Comparison of ENCODE assay signal across 19 cellular contexts in genomic region chr22:25383892-25384291, GRCh38.
DNase-seq lines count a peak whose midpoint lies in the region; ATAC-seq and TF ChIP-seq lines count a peak whose summit lies in the region.
"Had no signal": no experiment of that assay in that cellular context is flagged by ENCODE, and none has a peak within 500 bp of the region (broad histone marks: within the 10 kb centered on the region; RNA-seq: fewer than 3 reads in every experiment).

No MANE protein-coding gene starts in this region.

- DNase-seq in ecto neural progenitor cell (ENCODE audit: low spot score) (peak; percentile 59), nephron progenitor cell (peak; percentile 37), glomerular visceral epithelial cell (ENCODE audit: extremely low spot score) (no peak), stomach (no peak), HEK293T (ENCODE audit: extremely low spot score) (no peak)
- DNase-seq: ACHN, AML-193, DMS 273 treated with DMSO at 0.1 percent for 48 hours, DND-41, GM23248, NCI-H1105, NCI-H2081, NCI-H446 treated with DMSO at 0.1 percent for 48 hours, Peyer's patch had no signal

- TF ChIP-seq EP300 in stomach (IDR thresholded peaks at IDR 0.05), result no peak

- H3K9me3 ChIP-seq in Loucy (ENCODE audit: insufficient read depth, low read depth, low read length) (no peaks in the 10 kb centered on the region), stomach (no peaks in the 10 kb centered on the region)
- H3K9me3 ChIP-seq: Peyer's patch, SJSA1 had no signal

- H3K9me3 Mint-ChIP-seq in nephron progenitor cell, result peaks cover 5% of the 10 kb centered on the region

- peaks cover 99% of the 10 kb centered on the region for H3K79me2 ChIP-seq in Loucy (ENCODE audit: insufficient read depth, low read length)

- H3K36me3 ChIP-seq in Loucy (ENCODE audit: insufficient read depth, low read length) (peaks cover 35% of the 10 kb centered on the region; the same call in 1 of the 2 replicates), stomach (peaks cover 11 to 27% (median 25%) of the 10 kb centered on the region in 4 donors)

- intact Hi-C loops in stomach (cut with DNase I; ENCODE audit: low total_unique reads), result no loop called here

- H3K4me1 ChIP-seq in Loucy (ENCODE audit: insufficient read depth, low read length, poor library complexity, severe bottlenecking) (peaks cover 47% of the 10 kb centered on the region), stomach (peaks cover 0 to 29% (median 11%) of the 10 kb centered on the region in 4 donors)
- H3K4me1 ChIP-seq: SJSA1 had no signal

- H3K4me3 Mint-ChIP-seq in nephron progenitor cell, result peak overlapping the region; percentile 40

- H3K9ac ChIP-seq in Loucy (ENCODE audit: low read depth, low read length, poor library complexity, severe bottlenecking), result peak overlapping the region; percentile 15
- H3K9ac ChIP-seq: GM23248 had no signal

- H3K4me2 ChIP-seq in Loucy (ENCODE audit: low read depth, low read length, poor library complexity, severe bottlenecking), result peak overlapping the region; percentile 13

- no peak overlapping the region for H2AFZ ChIP-seq in Loucy (ENCODE audit: low read length)
- H2AFZ ChIP-seq: GM23248 had no signal

- H4K20me1 ChIP-seq in Loucy (ENCODE audit: insufficient read depth, low read length, poor library complexity, severe bottlenecking), result peaks cover 73% of the 10 kb centered on the region

- TF ChIP-seq CTCF in Loucy (conservative IDR thresholded peaks at IDR 0.05; ENCODE audit: low read length) (no peak), nephron progenitor cell (IDR thresholded peaks at IDR 0.05) (no peak), stomach (IDR thresholded peaks at IDR 0.05) (no peak)

- WGBS in stomach, 5 donors, result 84 to 94% (median 89%) methylated on average over 15 to 18 of the region's 18 CpGs

- CTCF ChIA-PET in HEK293T (lab: Yijun Ruan, JAX), result no interaction called here

- H3K27me3 Mint-ChIP-seq in nephron progenitor cell (ENCODE audit: low read depth, poor library complexity), result peaks cover 17% of the 10 kb centered on the region

- H3F3A ChIP-seq in Loucy (ENCODE audit: low read depth), result no peaks in the 10 kb centered on the region

- peaks cover 66% of the 10 kb centered on the region for H3K4me1 Mint-ChIP-seq in nephron progenitor cell

- no peak overlapping the region for H3K27ac ChIP-seq in stomach
- H3K27ac ChIP-seq: GM23248, Peyer's patch, SJSA1 had no signal

- H3K27ac Mint-ChIP-seq in nephron progenitor cell, result peak overlapping the region; percentile 73

- H3K4me3 ChIP-seq in Loucy (ENCODE audit: low read length, poor library complexity, severe bottlenecking) (no peak overlapping the region), stomach (no peak overlapping the region)
- H3K4me3 ChIP-seq: GM23248, K562, Peyer's patch, SJSA1 had no signal

- no peak for TF ChIP-seq POLR2A in stomach (IDR thresholded peaks at IDR 0.05)

- H3K27me3 ChIP-seq in Loucy (ENCODE audit: insufficient read depth, low read length, poor library complexity, severe bottlenecking), result no peaks in the 10 kb centered on the region
- H3K27me3 ChIP-seq in stomach, result no peaks in the 10 kb centered on the region
- H3K27me3 ChIP-seq: Peyer's patch, SJSA1 had no signal

- peaks cover 23% of the 10 kb centered on the region for H3K36me3 Mint-ChIP-seq in nephron progenitor cell (ENCODE audit: low read depth)

- no peaks in the 10 kb centered on the region for H3K9me2 ChIP-seq in Loucy (replicated peaks; ENCODE audit: low read depth, low read length)

- no peak for ATAC-seq in GM21423 (IDR thresholded peaks at IDR 0.05; ENCODE audit: unreplicated experiment)
- ATAC-seq: HCT116, K562 had no signal

- POLR2A ChIA-PET in HEK293T (lab: Yijun Ruan, JAX), result no interaction called here

TF ChIP-seq in HEK293T, 16 proteins besides CTCF, POLR2A, EP300 and RAD21:
- TF ChIP-seq SUZ12 (IDR thresholded peaks at IDR 0.05), result no peak
- no peak for TF ChIP-seq TARDBP (IDR thresholded peaks at IDR 0.05)
- TF ChIP-seq CTBP1 (IDR thresholded peaks at IDR 0.05; ENCODE audit: borderline replicate concordance), result no peak
- no peak for TF ChIP-seq LEF1 (IDR thresholded peaks at IDR 0.05; ENCODE audit: borderline replicate concordance)
- TF ChIP-seq HDGF (IDR thresholded peaks at IDR 0.05; ENCODE audit: borderline replicate concordance), result no peak
- no peak for TF ChIP-seq FOXA1 (IDR thresholded peaks at IDR 0.05)
- no peak for TF ChIP-seq ZNF384 (IDR thresholded peaks at IDR 0.05)
- no peak for TF ChIP-seq FOXM1 (IDR thresholded peaks at IDR 0.05; ENCODE audit: borderline replicate concordance)
- TF ChIP-seq FOXK2 (IDR thresholded peaks at IDR 0.05), result no peak
- no peak for TF ChIP-seq SP1 (IDR thresholded peaks at IDR 0.05)
- TF ChIP-seq L3MBTL2 (conservative IDR thresholded peaks at IDR 0.05), result no peak
- no peak for TF ChIP-seq NFRKB (IDR thresholded peaks at IDR 0.05)
- no peak for TF ChIP-seq PKNOX1 (IDR thresholded peaks at IDR 0.05)
- TF ChIP-seq ELF4 (IDR thresholded peaks at IDR 0.05), result no peak
- no peak for TF ChIP-seq ARNT (IDR thresholded peaks at IDR 0.05)
- TF ChIP-seq BHLHE40 (IDR thresholded peaks at IDR 0.05; ENCODE audit: borderline replicate concordance), result no peak

Comparison
In these comparisons a context has a peak if more than half of its experiments do, and no peak if none do; other contexts are left out.
1. DNase-seq: peak in ecto neural progenitor cell (single experiment) and nephron progenitor cell (single experiment); none in glomerular visceral epithelial cell (single experiment), stomach (single experiment) and HEK293T (single experiment).